Comparison of ENCODE assay signal across 19 cellular contexts in the genomic region with DNA sequence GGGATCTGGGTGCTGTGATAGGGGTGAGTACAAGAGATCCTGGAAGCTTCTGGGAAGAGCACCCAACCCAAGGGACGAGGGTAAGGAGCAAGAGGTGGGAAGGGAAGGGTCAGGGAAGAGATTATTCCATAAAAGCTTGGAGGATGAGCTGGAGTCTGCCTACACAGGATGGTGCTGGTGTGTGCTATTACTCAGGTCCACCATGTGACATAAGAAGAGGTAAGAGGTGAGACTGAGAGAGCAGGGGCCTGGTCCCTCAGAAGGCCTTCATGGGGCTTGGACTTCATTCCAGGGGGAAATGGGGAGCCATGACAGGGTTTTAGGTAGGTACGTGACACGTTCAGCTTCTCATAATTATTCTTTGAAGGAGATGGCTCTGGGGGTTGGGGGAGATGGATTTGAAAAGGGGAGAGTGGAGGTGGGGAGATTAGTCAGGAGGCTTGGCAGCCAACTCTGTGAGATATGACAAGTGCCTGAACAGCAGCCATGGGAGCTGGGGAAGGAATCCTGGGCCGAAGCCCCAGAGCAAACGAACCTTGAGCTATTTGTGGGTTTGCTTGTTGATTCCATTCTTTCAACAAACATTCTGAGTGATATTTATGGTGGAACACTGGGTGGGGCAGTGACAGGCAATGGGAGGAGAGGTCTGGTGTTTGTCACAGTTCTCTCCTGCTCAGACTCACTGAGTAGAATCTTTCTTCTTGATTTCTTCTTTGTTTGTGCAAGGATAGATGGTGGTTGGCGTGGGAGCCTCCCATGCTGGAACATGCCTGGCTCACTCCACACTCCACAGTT.
"Had no signal": no experiment of that assay in that cellular context is flagged by ENCODE, and none has a peak within 500 bp of the region (broad histone marks: within the 10 kb centered on the region; RNA-seq: fewer than 3 reads in every experiment).

No MANE protein-coding gene starts in this region.

- H3K36me3 Mint-ChIP-seq: activated naive CD4-positive, alpha-beta T cell treated with anti-CD3 and anti-CD28 coated beads, Interleukin-2, amount 50 U/mL, for 24 hours; memory B cell; type B pancreatic cell had no signal

- DNase-seq: activated CD4-positive, alpha-beta T cell treated with anti-CD3 and anti-CD28 coated beads for 4 hours; activated CD4-positive, alpha-beta T cell treated with anti-CD3 and anti-CD28 coated beads, Interleukin-2, amount 50 U/mL, for 48 hours; activated CD4-positive, CD25-positive, alpha-beta regulatory T cell; activated gamma-delta T cell; aorta; cortex of kidney; kidney; left lung; nucleus accumbens; spleen; stimulated activated CD4-positive, alpha-beta T cell treated with anti-CD3 and anti-CD28 coated beads, Interleukin-4, amount 100 ng/mL, for 24 hours; stimulated activated naive CD4-positive, alpha-beta T cell treated with Interleukin-2 at 50 U/mL for 16 hours; T-helper 17 cell had no signal

- ATAC-seq: left lung, T-helper 17 cell had no signal

- H3K4me3 Mint-ChIP-seq: activated naive CD4-positive, alpha-beta T cell treated with anti-CD3 and anti-CD28 coated beads, Interleukin-2, amount 50 U/mL, for 24 hours; memory B cell; T-helper 17 cell; type B pancreatic cell had no signal

- H3K27me3 ChIP-seq: breast epithelium had no signal

- H3K27ac ChIP-seq: breast epithelium, left lung, spleen, thoracic aorta had no signal

- H3K4me1 Mint-ChIP-seq: activated naive CD4-positive, alpha-beta T cell treated with anti-CD3 and anti-CD28 coated beads, Interleukin-2, amount 50 U/mL, for 24 hours; memory B cell; T-helper 17 cell had no signal

- H3K9me3 ChIP-seq: breast epithelium, left lung, spleen, thoracic aorta had no signal

- H3K4me3 ChIP-seq: breast epithelium, left lung, spleen, thoracic aorta had no signal

- H3K27ac Mint-ChIP-seq: activated naive CD4-positive, alpha-beta T cell treated with anti-CD3 and anti-CD28 coated beads, Interleukin-2, amount 50 U/mL, for 24 hours; memory B cell; T-helper 17 cell; type B pancreatic cell had no signal

- H3K36me3 ChIP-seq: breast epithelium, left lung, spleen, thoracic aorta had no signal

- H3K4me1 ChIP-seq: breast epithelium, left lung, spleen had no signal

- FAIRE-seq: endometrium, kidney had no signal
